In the genomic region with DNA sequence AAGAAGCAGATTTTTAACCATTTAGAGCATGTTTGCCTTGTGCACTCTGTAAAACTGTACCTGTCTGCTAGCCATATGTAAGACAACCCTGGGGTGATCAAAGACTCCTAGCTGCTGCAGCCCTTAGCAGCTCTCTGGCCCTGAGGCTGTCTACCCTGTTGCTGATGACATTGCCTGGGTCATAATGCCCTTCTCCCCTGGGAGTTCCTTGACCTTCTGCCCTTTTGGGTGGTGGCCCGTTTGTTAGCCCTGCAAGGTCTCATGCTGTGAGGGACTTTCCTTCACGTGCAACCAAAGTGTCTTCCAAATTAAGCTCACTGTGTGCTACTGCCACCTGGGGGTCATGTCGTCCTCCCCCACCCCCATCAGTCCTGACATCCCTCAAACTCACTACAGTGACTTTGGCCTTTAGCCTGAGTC, we compare ENCODE assay signal across 14 cellular contexts. TPM values are rescaled to one million over a fixed set of nuclear protein-coding genes. Genes with fewer than 3 reads are reported as not detected.
DNase-seq lines count a peak whose midpoint lies in the region; ATAC-seq and TF ChIP-seq lines count a peak whose summit lies in the region.
"Had no signal": no experiment of that assay in that cellular context is flagged by ENCODE, and none has a peak within 500 bp of the region (broad histone marks: within the 10 kb centered on the region; RNA-seq: fewer than 3 reads in every experiment).

No MANE protein-coding gene starts in this region.

- no peak for TF ChIP-seq POLR2A in erythroblast (IDR thresholded peaks at IDR 0.05; ENCODE audit: low read length)

- intact Hi-C loops in left ventricle myocardium inferior (cut with micrococcal nuclease): no loop called here

- CTCF ChIA-PET in activated CD4-positive, alpha-beta T cell treated with anti-CD3 and anti-CD28 coated beads, Interleukin-2, amount 10 ng/mL, durations not matched to agents 7 days and 5 days (lab: Charles Lee): no interaction called here

- peaks cover 19% of the 10 kb centered on the region for H3K27me3 ChIP-seq in left ventricle myocardium inferior (ENCODE audit: low read depth)
- H3K27me3 ChIP-seq: ascending aorta, upper lobe of left lung had no signal

- peaks cover 29% of the 10 kb centered on the region for H3K4me1 Mint-ChIP-seq in nephron
- no peaks in the 10 kb centered on the region for H3K4me1 Mint-ChIP-seq in activated CD4-positive, alpha-beta T cell treated with anti-CD3 and anti-CD28 coated beads, Interleukin-2, amount 10 ng/mL, durations not matched to agents 7 days and 5 days

- H3K4me1 ChIP-seq in left ventricle myocardium inferior: no peaks in the 10 kb centered on the region
- H3K4me1 ChIP-seq: upper lobe of left lung had no signal

- in situ Hi-C loops in astrocyte of the cerebellum (cut with HindIII; ENCODE audit: low sequenced_read_pairs): loop anchor here (25.0 kb wide), 1 partner anchor 1128 kb away; no protein-coding TSS in a partner anchor

- no peaks in the 10 kb centered on the region for H3K36me3 ChIP-seq in left ventricle myocardium inferior
- H3K36me3 ChIP-seq: ascending aorta, upper lobe of left lung had no signal

- H3K27ac ChIP-seq in left ventricle myocardium inferior (replicated peaks): no peak overlapping the region
- H3K27ac ChIP-seq: ascending aorta, upper lobe of left lung had no signal

- DNase-seq in astrocyte of the cerebellum (ENCODE audit: low read depth) (no peak), left ventricle myocardium inferior (no peak), DMS79 treated with DMSO at 0.1 percent for 48 hours (lab: John Stamatoyannopoulos, UW) (no peak), erythroblast (lab: John Stamatoyannopoulos, UW) (no peak)
- no peak for DNase-seq in activated CD4-positive, alpha-beta T cell treated with anti-CD3 and anti-CD28 coated beads, Interleukin-2, amount 10 ng/mL, durations not matched to agents 7 days and 5 days
- DNase-seq: activated CD8-positive, alpha-beta memory T cell treated with anti-CD3 and anti-CD28 coated beads, Interleukin-2, amount 50 U/mL, for 4 hours; Calu3; T-helper 2 cell; upper lobe of left lung had no signal

- peaks cover 30% of the 10 kb centered on the region for H3K9me3 Mint-ChIP-seq in nephron
- peaks cover 6% of the 10 kb centered on the region for H3K9me3 Mint-ChIP-seq in activated CD4-positive, alpha-beta T cell treated with anti-CD3 and anti-CD28 coated beads, Interleukin-2, amount 10 ng/mL, durations not matched to agents 7 days and 5 days

- H3K4me3 Mint-ChIP-seq in nephron: no peak overlapping the region
- no peak overlapping the region for H3K4me3 Mint-ChIP-seq in activated CD4-positive, alpha-beta T cell treated with anti-CD3 and anti-CD28 coated beads, Interleukin-2, amount 10 ng/mL, durations not matched to agents 7 days and 5 days

- POLR2A ChIA-PET in activated CD4-positive, alpha-beta T cell treated with anti-CD3 and anti-CD28 coated beads, Interleukin-2, amount 10 ng/mL, durations not matched to agents 7 days and 5 days (lab: Charles Lee): no interaction called here

- TF ChIP-seq CTCF in astrocyte of the cerebellum (IDR thresholded peaks at IDR 0.05; ENCODE audit: low read depth, low read length, missing control alignments): peak; percentile 5
- no peak for TF ChIP-seq CTCF in nephron (IDR thresholded peaks at IDR 0.05; ENCODE audit: unreplicated experiment in 3 of 3)
- TF ChIP-seq CTCF in left ventricle myocardium inferior (IDR thresholded peaks at IDR 0.05; ENCODE audit: borderline replicate concordance): no peak

- ATAC-seq in GM18861 (IDR thresholded peaks at IDR 0.05; ENCODE audit: unreplicated experiment) (peak; percentile 73), HG02852 (IDR thresholded peaks at IDR 0.05; ENCODE audit: unreplicated experiment) (peak; percentile 62)

- H3K36me3 Mint-ChIP-seq in nephron (ENCODE audit: low read depth): peaks cover 52% of the 10 kb centered on the region
- H3K36me3 Mint-ChIP-seq in activated CD4-positive, alpha-beta T cell treated with anti-CD3 and anti-CD28 coated beads, Interleukin-2, amount 10 ng/mL, durations not matched to agents 7 days and 5 days (ENCODE audit: low read depth): no peaks in the 10 kb centered on the region

- peaks cover 16% of the 10 kb centered on the region for H3K9me3 ChIP-seq in left ventricle myocardium inferior (replicated peaks)

- H3K4me3 ChIP-seq in astrocyte of the cerebellum (ENCODE audit: low read depth, low read length): no peak overlapping the region
- H3K4me3 ChIP-seq in left ventricle myocardium inferior: no peak overlapping the region
- H3K4me3 ChIP-seq: ascending aorta, lung, upper lobe of left lung had no signal

- H3K27ac Mint-ChIP-seq in nephron: peak overlapping the region in 2 of 3 experiments; percentile 4 to 78
- no peak overlapping the region for H3K27ac Mint-ChIP-seq in activated CD4-positive, alpha-beta T cell treated with anti-CD3 and anti-CD28 coated beads, Interleukin-2, amount 10 ng/mL, durations not matched to agents 7 days and 5 days

- H3K27me3 Mint-ChIP-seq in nephron (ENCODE audit: low read depth): no peaks in the 10 kb centered on the region
- H3K27me3 Mint-ChIP-seq in activated CD4-positive, alpha-beta T cell treated with anti-CD3 and anti-CD28 coated beads, Interleukin-2, amount 10 ng/mL, durations not matched to agents 7 days and 5 days: peaks cover 16% of the 10 kb centered on the region

RNA-seq across cellular contexts. Expression of gene GPC6, which starts 7.4 kb away (rescaled TPM):
- not detected for total RNA-seq in activated CD4-positive, alpha-beta T cell treated with anti-CD3 and anti-CD28 coated beads, Interleukin-2, amount 10 ng/mL, durations not matched to agents 7 days and 5 days
- 1.8 TPM for total RNA-seq in left ventricle myocardium inferior
- total RNA-seq: Calu3 had no signal
